23 cellular contexts compared by ENCODE assay signal in genomic region chr18:77091366-77091765, GRCh38. TPM values are rescaled to one million over a fixed set of nuclear protein-coding genes. Genes with fewer than 3 reads are reported as not detected.
DNase-seq lines count a peak whose midpoint lies in the region; ATAC-seq, FAIRE-seq and TF ChIP-seq lines count a peak whose summit lies in the region.
"Had no signal": no experiment of that assay in that cellular context is flagged by ENCODE, and none has a peak within 500 bp of the region (broad histone marks: within the 10 kb centered on the region; RNA-seq: fewer than 3 reads in every experiment).

No MANE protein-coding gene starts in this region.

- H3K9me3 ChIP-seq in psoas muscle, result no peaks in the 10 kb centered on the region
- H3K9me3 ChIP-seq: breast epithelium, MG63, pancreas had no signal

- H3K4me3 ChIP-seq in psoas muscle, result no peak overlapping the region
- H3K4me3 ChIP-seq: breast epithelium, K562, MG63, pancreas had no signal

- H3K4me1 Mint-ChIP-seq in activated CD4-positive, alpha-beta T cell treated with anti-CD3 and anti-CD28 coated beads for 36 hours, result peaks cover 53% of the 10 kb centered on the region
- H3K4me1 Mint-ChIP-seq in central memory CD8-positive, alpha-beta T cell, result peaks cover 77% of the 10 kb centered on the region

- peak overlapping the region; percentile 88 for H3K27ac ChIP-seq in psoas muscle
- H3K27ac ChIP-seq: pancreas had no signal

- no peak for ATAC-seq in activated CD4-positive, alpha-beta T cell treated with anti-CD3 and anti-CD28 coated beads for 36 hours
- ATAC-seq in central memory CD8-positive, alpha-beta T cell (replicated peaks; ENCODE audit: extremely low read depth, poor library complexity, severe bottlenecking), result peak; percentile 31
- ATAC-seq in psoas muscle (no peak), HG03442 (IDR thresholded peaks at IDR 0.05; ENCODE audit: unreplicated experiment) (no peak)
- ATAC-seq: K562, pancreas, right cardiac atrium had no signal

- WGBS in psoas muscle, 3 donors, result 55 to 77% (median 74%) methylated on average over 5 of the region's 5 CpGs

- FAIRE-seq in GM12891 (lab: Jason Lieb, UNC), result peak; percentile 35
- FAIRE-seq: K562, pancreas had no signal

- H3K27ac Mint-ChIP-seq in activated CD4-positive, alpha-beta T cell treated with anti-CD3 and anti-CD28 coated beads for 36 hours, result peak overlapping the region; percentile 59
- H3K27ac Mint-ChIP-seq in central memory CD8-positive, alpha-beta T cell (ENCODE audit: low read depth), result peak overlapping the region; percentile 6

- no peak for TF ChIP-seq POLR2A in GM12891 (IDR thresholded peaks at IDR 0.05; ENCODE audit: low read depth, low read length)

- no peaks in the 10 kb centered on the region for H3K9me3 Mint-ChIP-seq in activated CD4-positive, alpha-beta T cell treated with anti-CD3 and anti-CD28 coated beads for 36 hours (ENCODE audit: low read depth)
- H3K9me3 Mint-ChIP-seq in central memory CD8-positive, alpha-beta T cell, result no peaks in the 10 kb centered on the region
- H3K9me3 Mint-ChIP-seq: activated CD4-positive, alpha-beta T cell treated with anti-CD3 and anti-CD28 coated beads, Interleukin-2, amount 10 ng/mL, durations not matched to agents 24 days and 14 days had no signal

- CTCF ChIA-PET in activated CD4-positive, alpha-beta T cell treated with anti-CD3 and anti-CD28 coated beads for 36 hours (lab: Charles Lee), result interaction anchor here (1.8 kb wide), 1 partner anchor 120 kb away, joined by 5 read pairs; no protein-coding TSS in a partner anchor

- H3K27me3 Mint-ChIP-seq in activated CD4-positive, alpha-beta T cell treated with anti-CD3 and anti-CD28 coated beads for 36 hours, result no peaks in the 10 kb centered on the region
- no peaks in the 10 kb centered on the region for H3K27me3 Mint-ChIP-seq in central memory CD8-positive, alpha-beta T cell
- H3K27me3 Mint-ChIP-seq: activated CD4-positive, alpha-beta T cell treated with anti-CD3 and anti-CD28 coated beads, Interleukin-2, amount 10 ng/mL, durations not matched to agents 24 days and 14 days had no signal

- peaks cover 36% of the 10 kb centered on the region for H3K36me3 Mint-ChIP-seq in activated CD4-positive, alpha-beta T cell treated with anti-CD3 and anti-CD28 coated beads for 36 hours (ENCODE audit: low read depth)
- peaks cover 37% of the 10 kb centered on the region for H3K36me3 Mint-ChIP-seq in central memory CD8-positive, alpha-beta T cell (ENCODE audit: insufficient read depth)

- H3K27me3 ChIP-seq in psoas muscle (ENCODE audit: insufficient read depth in 3 of 3, low read length in 2 of 3), result no peaks in the 10 kb centered on the region
- H3K27me3 ChIP-seq: breast epithelium, MG63, pancreas had no signal

- DNase-seq in activated CD4-positive, alpha-beta T cell treated with anti-CD3 and anti-CD28 coated beads for 36 hours, result no peak
- no peak for DNase-seq in activated CD4-positive, alpha-beta T cell treated with anti-CD3 and anti-CD28 coated beads for 4 hours
- DNase-seq in GM12891 (ENCODE audit: insufficient read length, low spot score), result no peak
- DNase-seq in central memory CD8-positive, alpha-beta T cell (ENCODE audit: low spot score in 2 of 2), result no peak
- DNase-seq in psoas muscle, result no peak
- DNase-seq in EL, result no peak
- no peak for DNase-seq in activated effector memory CD4-positive, alpha-beta T cell treated with anti-CD3 and anti-CD28 coated beads, Interleukin-2, amount 50 U/mL, for 16 hours
- DNase-seq: activated CD4-positive, alpha-beta T cell treated with anti-CD3 and anti-CD28 coated beads, Interleukin-2, amount 10 ng/mL, durations not matched to agents 24 days and 14 days; activated CD8-positive, alpha-beta memory T cell treated with anti-CD3 and anti-CD28 coated beads, Interleukin-2, amount 50 U/mL, for 4 hours; activated gamma-delta T cell; amniotic stem cell; cortex of kidney; glutamatergic neuron; MG63; NCI-H2029 treated with DMSO at 0.1 percent for 48 hours; NCI-H345; pancreas; right cardiac atrium; SIG-M5; T-helper 1 cell had no signal

- no peak overlapping the region for H3K4me3 Mint-ChIP-seq in activated CD4-positive, alpha-beta T cell treated with anti-CD3 and anti-CD28 coated beads for 36 hours
- peak overlapping the region; percentile 3 for H3K4me3 Mint-ChIP-seq in central memory CD8-positive, alpha-beta T cell
- H3K4me3 Mint-ChIP-seq: activated CD4-positive, alpha-beta T cell treated with anti-CD3 and anti-CD28 coated beads, Interleukin-2, amount 10 ng/mL, durations not matched to agents 24 days and 14 days had no signal

- intact Hi-C loops in activated CD4-positive, alpha-beta T cell treated with anti-CD3 and anti-CD28 coated beads for 36 hours (cut with DNase I, micrococcal nuclease), result no loop called here
- intact Hi-C loops in psoas muscle (cut with DNase I), result no loop called here

- peaks cover 0 to 9% of the 10 kb centered on the region in 2 donors for H3K36me3 ChIP-seq in psoas muscle (ENCODE audit: insufficient read depth in 1 of 2, low read depth in 1 of 2)
- H3K36me3 ChIP-seq: breast epithelium, MG63, pancreas had no signal

- peaks cover 71% of the 10 kb centered on the region for H3K4me1 ChIP-seq in psoas muscle

- TF ChIP-seq CTCF in psoas muscle (IDR thresholded peaks at IDR 0.05), result no peak

- POLR2A ChIA-PET in activated CD4-positive, alpha-beta T cell treated with anti-CD3 and anti-CD28 coated beads for 36 hours (lab: Charles Lee), result no interaction called here

TF ChIP-seq in GM12891, 5 proteins besides CTCF, POLR2A, EP300 and RAD21:
- no peak for TF ChIP-seq POLR2AphosphoS5 (IDR thresholded peaks at IDR 0.05; ENCODE audit: low read depth, low read length)
- no peak for TF ChIP-seq POU2F2 (IDR thresholded peaks at IDR 0.05; ENCODE audit: low read depth, low read length)
- TF ChIP-seq PAX5 (IDR thresholded peaks at IDR 0.05; ENCODE audit: insufficient read depth, low read length, severe bottlenecking), result no peak
- no peak for TF ChIP-seq SPI1 (IDR thresholded peaks at IDR 0.05; ENCODE audit: low read depth, low read length)
- TF ChIP-seq TAF1 (IDR thresholded peaks at IDR 0.05; ENCODE audit: low read depth, low read length), result no peak
TF ChIP-seq in GM12891: peak in this region for 0.

RNA-seq across cellular contexts. Expression of gene MBP, which starts 41.2 kb away (rescaled TPM):
- 10 to 100 TPM; 47.0 to 65.7 TPM for total RNA-seq in activated CD4-positive, alpha-beta T cell treated with anti-CD3 and anti-CD28 coated beads for 36 hours
- polyA plus RNA-seq in GM12891 (2012; ENCODE audit: low read depth, missing spikeins), result 16.8 TPM
- 10 to 100 TPM; 51.6 to 88.2 (median 78.6) TPM for total RNA-seq in psoas muscle
- polyA plus RNA-seq in psoas muscle, result 10 to 100 TPM; 16.4 to 43.9 (median 40.8) TPM
- polyA plus RNA-seq: K562 had no signal
